Comparison of ENCODE assay signal across 25 cellular contexts in the genomic region with DNA sequence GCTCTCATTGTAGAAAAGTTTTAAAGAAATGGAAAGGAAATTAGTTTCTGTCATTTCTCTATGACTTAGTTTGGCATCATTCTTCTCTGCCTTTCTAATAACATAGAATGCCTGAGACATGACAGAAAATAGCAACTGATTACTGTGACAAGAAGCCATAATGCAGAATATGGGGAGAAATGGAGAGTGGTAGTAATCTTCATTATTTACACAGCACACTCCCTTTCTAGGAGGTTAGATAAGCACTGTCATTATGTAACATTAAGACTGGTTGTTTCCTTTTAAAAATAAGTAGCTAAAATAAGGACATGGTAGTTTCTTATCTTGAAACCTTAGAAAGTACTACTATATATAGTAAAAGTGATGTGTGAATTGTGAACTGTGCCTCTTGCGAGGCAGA.
"Had no signal": no experiment of that assay in that cellular context is flagged by ENCODE, and none has a peak within 500 bp of the region (broad histone marks: within the 10 kb centered on the region; RNA-seq: fewer than 3 reads in every experiment).

No MANE protein-coding gene starts in this region.

- H3K9me3 Mint-ChIP-seq: dendritic cell treated with granulocyte-macrophage colony-stimulating factor and Interleukin-4, amounts not matched to agents 40 ng/mL and 50 ng/mL, for 4 days; endodermal cell had no signal

- H3K27me3 ChIP-seq: colonic mucosa, dorsolateral prefrontal cortex, esophagus muscularis mucosa, esophagus squamous epithelium, foreskin keratinocyte, gastrocnemius medialis, gastroesophageal sphincter, heart left ventricle, heart right ventricle had no signal

- H3K27ac ChIP-seq: colonic mucosa, coronary artery, dorsolateral prefrontal cortex, epithelial cell of prostate, esophagus muscularis mucosa, esophagus squamous epithelium, foreskin keratinocyte, gastrocnemius medialis, gastroesophageal sphincter, heart left ventricle, heart right ventricle had no signal

- H3K36me3 ChIP-seq: colonic mucosa, esophagus muscularis mucosa, esophagus squamous epithelium, gastrocnemius medialis, gastroesophageal sphincter, heart left ventricle, heart right ventricle had no signal

- H3K4me3 Mint-ChIP-seq: dendritic cell treated with granulocyte-macrophage colony-stimulating factor and Interleukin-4, amounts not matched to agents 40 ng/mL and 50 ng/mL, for 4 days; effector memory CD8-positive, alpha-beta T cell; endodermal cell had no signal

- H3K4me1 Mint-ChIP-seq: endodermal cell had no signal

- H3K4me3 ChIP-seq: colonic mucosa, coronary artery, dorsolateral prefrontal cortex, esophagus muscularis mucosa, esophagus squamous epithelium, gastrocnemius medialis, gastroesophageal sphincter, heart left ventricle, heart right ventricle had no signal

- H3K27ac Mint-ChIP-seq: dendritic cell treated with granulocyte-macrophage colony-stimulating factor and Interleukin-4, amounts not matched to agents 40 ng/mL and 50 ng/mL, for 4 days; effector memory CD8-positive, alpha-beta T cell; endodermal cell had no signal

- DNase-seq: colonic mucosa; cortex of kidney; dermis blood vessel endothelial cell; dorsolateral prefrontal cortex; effector CD4-positive, alpha-beta T cell; effector CD8-positive, alpha-beta T cell; effector memory CD4-positive, alpha-beta T cell; effector memory CD8-positive, alpha-beta T cell; endodermal cell; erythroblast; esophagus squamous epithelium; foreskin fibroblast; foreskin keratinocyte; foreskin melanocyte; gastrocnemius medialis; glutamatergic neuron; head of caudate nucleus; heart left ventricle; heart right ventricle had no signal

- H3K9me3 ChIP-seq: colonic mucosa, esophagus muscularis mucosa, esophagus squamous epithelium, gastrocnemius medialis, gastroesophageal sphincter, heart left ventricle, heart right ventricle had no signal

- H3K27me3 Mint-ChIP-seq: dendritic cell treated with granulocyte-macrophage colony-stimulating factor and Interleukin-4, amounts not matched to agents 40 ng/mL and 50 ng/mL, for 4 days; effector memory CD8-positive, alpha-beta T cell had no signal

- ATAC-seq: effector memory CD8-positive, alpha-beta T cell; esophagus mucosa; foreskin keratinocyte; gastrocnemius medialis; gastroesophageal sphincter; heart left ventricle; heart right ventricle had no signal
